ENCODE assay signal across 16 cellular contexts in the genomic region with DNA sequence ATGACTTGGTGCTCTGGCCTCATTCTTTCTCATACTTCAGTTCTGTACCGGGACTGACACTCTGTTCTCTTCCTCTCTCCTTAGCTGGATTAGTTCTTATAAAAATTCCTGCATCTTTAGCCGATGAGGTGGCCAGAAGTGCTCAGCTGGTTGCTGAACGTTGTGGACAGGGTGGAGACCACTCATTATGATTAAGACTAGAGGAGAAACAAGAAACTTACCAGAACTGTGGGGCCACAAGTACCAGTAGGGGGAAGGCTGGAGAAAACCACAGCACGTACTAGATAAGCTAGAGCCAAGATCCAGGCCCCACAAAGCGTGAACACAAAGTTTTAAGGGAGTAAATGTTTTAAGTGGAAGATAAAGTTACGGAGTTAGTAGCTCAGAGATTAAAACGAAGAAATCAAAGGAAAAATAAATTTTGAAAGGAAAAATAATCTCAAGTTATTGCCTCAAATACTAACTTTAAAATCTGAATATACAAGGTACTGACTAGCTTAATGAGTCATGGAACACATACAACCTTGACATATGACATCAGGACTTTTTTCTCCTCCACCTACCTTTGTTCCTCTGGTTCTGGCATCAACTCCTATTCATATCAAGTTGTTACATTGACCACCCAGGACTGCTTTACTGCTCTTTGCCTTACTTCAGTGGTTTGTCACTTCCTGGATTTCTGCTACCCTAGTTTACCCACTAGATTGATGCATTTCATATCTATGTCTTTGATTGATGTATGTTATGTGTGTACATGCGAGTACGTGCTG.
A peak's percentile ranks its signal among the peaks of the same experiment; 100 is the strongest.
DNase-seq lines count a peak whose midpoint lies in the region; ATAC-seq and TF ChIP-seq lines count a peak whose summit lies in the region.
"Had no signal": no experiment of that assay in that cellular context is flagged by ENCODE, and none has a peak within 500 bp of the region (broad histone marks: within the 10 kb centered on the region; RNA-seq: fewer than 3 reads in every experiment).

No MANE protein-coding gene starts in this region.

- no peaks in the 10 kb centered on the region for H3K36me3 ChIP-seq in MG63

- DNase-seq in Daoy (ENCODE audit: low read depth) (peak; percentile 90), MG63 (peak; percentile 8), choroid plexus epithelial cell (ENCODE audit: low read depth) (peak; percentile 96), non-pigmented ciliary epithelial cell (ENCODE audit: low read depth) (peak; percentile 87), inferior parietal cortex (ENCODE audit: extremely low spot score) (no peak), activated gamma-delta T cell (lab: John Stamatoyannopoulos, UW) (no peak)
- DNase-seq: activated CD4-positive, alpha-beta T cell treated with anti-CD3 and anti-CD28 coated beads, Interleukin-2, amount 10 ng/mL, durations not matched to agents 7 days and 5 days; activated T-cell treated with anti-CD3 and anti-CD28 coated beads, Interleukin-2, amount 50 U/mL, for 72 hours; anterior cingulate cortex; effector CD8-positive, alpha-beta T cell; kidney glomerular epithelial cell; NCI-H1436; NCI-H524; T-cell had no signal

- TF ChIP-seq CTCF in choroid plexus epithelial cell (conservative IDR thresholded peaks at IDR 0.05; ENCODE audit: low read depth, low read length), result peak; percentile 53

- ATAC-seq in HG03432 (IDR thresholded peaks at IDR 0.05; ENCODE audit: unreplicated experiment) (no peak), HG03378 (IDR thresholded peaks at IDR 0.05; ENCODE audit: unreplicated experiment) (no peak)
- ATAC-seq: activated T-cell treated with anti-CD3 and anti-CD28 coated beads, Interleukin-2, amount 50 U/mL, for 72 hours; T-cell had no signal

- H3K9me3 ChIP-seq in MG63, result no peaks in the 10 kb centered on the region

- H3K27me3 ChIP-seq in MG63, result no peaks in the 10 kb centered on the region

- H3K4me3 ChIP-seq in MG63 (no peak overlapping the region), choroid plexus epithelial cell (ENCODE audit: low read depth, low read length) (no peak overlapping the region)

Comparison
In these comparisons a context has a peak if more than half of its experiments do, and no peak if none do; other contexts are left out.
1. DNase-seq: peak in Daoy (single experiment), MG63 (single experiment), choroid plexus epithelial cell (single experiment) and non-pigmented ciliary epithelial cell (single experiment); none in inferior parietal cortex (single experiment) and activated gamma-delta T cell (single experiment).